21 cellular contexts compared by ENCODE assay signal in the genomic region with DNA sequence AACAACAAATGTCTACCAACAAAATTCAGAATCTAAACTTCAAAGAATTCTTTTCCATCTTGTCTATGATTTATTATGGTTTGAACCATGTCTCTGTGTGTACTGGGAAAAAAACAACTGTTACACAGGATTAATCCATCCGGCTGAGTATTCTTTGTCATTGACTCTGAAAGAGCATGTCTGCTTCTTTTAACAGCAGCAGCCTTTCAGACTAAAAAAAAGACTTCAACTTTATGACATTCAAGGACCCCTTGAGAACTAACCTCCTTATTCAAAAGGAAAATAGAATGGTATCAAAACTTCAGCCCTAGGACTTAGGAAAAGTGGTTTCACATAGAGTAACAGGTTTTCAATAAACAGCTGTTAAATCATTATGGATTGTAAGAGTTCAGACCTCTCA.
A peak's percentile ranks its signal among the peaks of the same experiment; 100 is the strongest.
DNase-seq lines count a peak whose midpoint lies in the region; ATAC-seq and TF ChIP-seq lines count a peak whose summit lies in the region.
"Had no signal": no experiment of that assay in that cellular context is flagged by ENCODE, and none has a peak within 500 bp of the region (broad histone marks: within the 10 kb centered on the region; RNA-seq: fewer than 3 reads in every experiment).

No MANE protein-coding gene starts in this region.

- H4K20me1 ChIP-seq in GM23338 (replicated peaks; ENCODE audit: insufficient read depth), result no peaks in the 10 kb centered on the region

- H3K4ac ChIP-seq in neuronal stem cell (ENCODE audit: low read length), result no peak overlapping the region

- H3K4me1 Mint-ChIP-seq in GM23338, result peaks cover 31% of the 10 kb centered on the region
- peaks cover 11% of the 10 kb centered on the region for H3K4me1 Mint-ChIP-seq in memory B cell
- H3K4me1 Mint-ChIP-seq in type B pancreatic cell (ENCODE audit: unreplicated experiment), result peaks cover 23% of the 10 kb centered on the region

- peaks cover 3% of the 10 kb centered on the region for H3K79me1 ChIP-seq in neuronal stem cell (ENCODE audit: low read depth, low read length)

- ATAC-seq in GM23338, result no peak
- no peak for ATAC-seq in memory B cell (ENCODE audit: low read depth)
- no peak for ATAC-seq in left lobe of liver
- no peak for ATAC-seq in HG03196 (IDR thresholded peaks at IDR 0.05; ENCODE audit: unreplicated experiment)
- ATAC-seq: HepG2, SK-N-SH treated with all-trans-retinoic acid at 6 μM for 48 hours had no signal

- H3K4me1 ChIP-seq in GM23338 (ENCODE audit: insufficient read depth) (peaks cover 22% of the 10 kb centered on the region), neuronal stem cell (ENCODE audit: control insufficient read depth in 2 of 2, insufficient read depth in 1 of 2, low read depth in 1 of 2, low read length in 2 of 2) (peaks cover 8 to 18% of the 10 kb centered on the region in 2 donors)

- H3K4me2 ChIP-seq in GM23338 (no peak overlapping the region), neuronal stem cell (ENCODE audit: insufficient read depth, low read length, poor library complexity, severe bottlenecking) (no peak overlapping the region)

- H3K9me3 ChIP-seq in SK-N-MC (ENCODE audit: low read depth, low read length) (no peaks in the 10 kb centered on the region), neuronal stem cell (replicated peaks in 1 of 2; ENCODE audit: control insufficient read depth in 2 of 2, insufficient read depth in 1 of 2, low read depth in 1 of 2, low read length in 2 of 2) (no peaks in the 10 kb centered on the region)

- H3K23ac ChIP-seq in neuronal stem cell (ENCODE audit: low read depth, low read length, poor library complexity), result no peak overlapping the region

- H3K4me3 ChIP-seq in GM23338, result no peak overlapping the region
- H3K4me3 ChIP-seq in SK-N-MC, result 0 out of 2 replicates have a peak overlapping the region, but pooled peaks have one; percentile 2
- H3K4me3 ChIP-seq in neuronal stem cell (ENCODE audit: low read length in 2 of 2), result no peak overlapping the region

- no peaks in the 10 kb centered on the region for H3F3A ChIP-seq in GM23338 (replicated peaks; ENCODE audit: low read depth)

- H3K27me3 Mint-ChIP-seq in GM23338 (ENCODE audit: insufficient read depth, low read depth, poor library complexity) (peaks cover 8% of the 10 kb centered on the region), memory B cell (no peaks in the 10 kb centered on the region), type B pancreatic cell (no peaks in the 10 kb centered on the region)

- H2BK15ac ChIP-seq in neuronal stem cell (ENCODE audit: low read length), result no peak overlapping the region

- H3K27ac Mint-ChIP-seq in GM23338, result no peak overlapping the region
- H3K27ac Mint-ChIP-seq in memory B cell, result peak overlapping the region; percentile 45
- no peak overlapping the region for H3K27ac Mint-ChIP-seq in type B pancreatic cell

- H4K8ac ChIP-seq in neuronal stem cell (ENCODE audit: low read depth, low read length), result no peak overlapping the region

- H4K91ac ChIP-seq in neuronal stem cell (ENCODE audit: low read depth, low read length, poor library complexity), result no peak overlapping the region

- no peak overlapping the region for H2AK5ac ChIP-seq in neuronal stem cell (ENCODE audit: low read depth, low read length)

- H2BK12ac ChIP-seq in neuronal stem cell (ENCODE audit: low read length), result no peak overlapping the region

- H3K36me3 ChIP-seq in GM23338 (ENCODE audit: insufficient read depth) (no peaks in the 10 kb centered on the region), SK-N-MC (ENCODE audit: insufficient read depth, low read length) (peaks cover 6% of the 10 kb centered on the region; the same call in 1 of the 2 replicates), neuronal stem cell (replicated peaks in 1 of 2; ENCODE audit: control insufficient read depth in 2 of 2, insufficient read depth in 2 of 2, low read length in 2 of 2) (peaks cover 1 to 16% of the 10 kb centered on the region in 2 donors)

- peak overlapping the region; percentile 21 for H3K9ac ChIP-seq in SK-N-MC (ENCODE audit: insufficient read length)
- H3K9ac ChIP-seq in neuronal stem cell (ENCODE audit: low read depth, low read length, poor library complexity), result no peak overlapping the region

- H3K4me3 Mint-ChIP-seq in GM23338 (no peak overlapping the region), memory B cell (no peak overlapping the region), type B pancreatic cell (no peak overlapping the region)

- no peak overlapping the region for H2BK5ac ChIP-seq in neuronal stem cell (ENCODE audit: low read length)

- H3K9me3 Mint-ChIP-seq in GM23338, result peaks cover 16% of the 10 kb centered on the region
- H3K9me3 Mint-ChIP-seq in memory B cell, result peaks cover 3% of the 10 kb centered on the region
- H3K9me3 Mint-ChIP-seq in type B pancreatic cell, result no peaks in the 10 kb centered on the region

- H3K36me3 Mint-ChIP-seq in GM23338 (ENCODE audit: low read depth), result peaks cover 33% of the 10 kb centered on the region
- H3K36me3 Mint-ChIP-seq in memory B cell, result peaks cover 28% of the 10 kb centered on the region
- peaks cover 23% of the 10 kb centered on the region for H3K36me3 Mint-ChIP-seq in type B pancreatic cell

- peaks cover 9% of the 10 kb centered on the region; the same call in 1 of the 2 replicates for H3K9me2 ChIP-seq in GM23338 (ENCODE audit: insufficient read depth)

- H3K18ac ChIP-seq in neuronal stem cell (ENCODE audit: low read length), result no peak overlapping the region

- no CpG with 5 or more reads among the region's 1 CpG for WGBS in neuronal stem cell (ENCODE audit: extremely low coverage in 2 of 2, insufficient read length in 2 of 2, insufficient replicate concordance in 1 of 2), 2 donors

- DNase-seq in GM23338 (ENCODE audit: low spot score), result no peak
- DNase-seq in SK-N-MC (ENCODE audit: low read depth, low spot score), result no peak
- no peak for DNase-seq in memory B cell (ENCODE audit: low spot score in 2 of 2)
- DNase-seq in neuronal stem cell (ENCODE audit: low spot score), result no peak
- no peak for DNase-seq in left lobe of liver (ENCODE audit: low spot score)
- DNase-seq in HK-2 (ENCODE audit: unreplicated experiment), result no peak
- no peak for DNase-seq in type B pancreatic cell (ENCODE audit: extremely low spot score, unreplicated experiment)
- DNase-seq: 8988T, Calu3, DND-41, GOT3, HCEC 1CT, Karpas-422, NCI-H1092 treated with DMSO at 0.1 percent for 48 hours, NCI-H1436, NCI-H187, NCI-H446, NCI-H774 had no signal

- H2BK120ac ChIP-seq in neuronal stem cell (ENCODE audit: low read depth, low read length), result no peak overlapping the region

- peaks cover 35% of the 10 kb centered on the region for H3K79me2 ChIP-seq in GM23338 (replicated peaks; ENCODE audit: insufficient read depth)

- no peak overlapping the region for H3K14ac ChIP-seq in neuronal stem cell (ENCODE audit: low read length)

- H2AFZ ChIP-seq in GM23338 (no peak overlapping the region), neuronal stem cell (ENCODE audit: low read length) (peak overlapping the region; percentile 20)

- H3K27me3 ChIP-seq in GM23338 (ENCODE audit: insufficient read depth) (no peaks in the 10 kb centered on the region), neuronal stem cell (ENCODE audit: control insufficient read depth in 3 of 3, insufficient read depth in 3 of 3, low read depth in 1 of 3, low read length in 3 of 3) (no peaks in the 10 kb centered on the region)

- no peak for TF ChIP-seq CTCF in GM23338 (conservative IDR thresholded peaks at IDR 0.05; ENCODE audit: low read depth in 2 of 2)
- TF ChIP-seq CTCF in type B pancreatic cell (conservative IDR thresholded peaks at IDR 0.05), result no peak

- H3K27ac ChIP-seq in GM23338 (ENCODE audit: low read depth) (peak overlapping the region; percentile 35; the same call in 1 of the 2 replicates), SK-N-MC (peak overlapping the region; percentile 63; the same call in 1 of the 2 replicates), neuronal stem cell (replicated peaks; ENCODE audit: low read length) (no peak overlapping the region)

TF ChIP-seq in GM23338, 12 proteins besides CTCF, POLR2A, EP300 and RAD21 (continues in another document):
- TF ChIP-seq ZNF331 (CRISPR knock-in tag; IDR thresholded peaks at IDR 0.05; ENCODE audit: low read depth) (no peak), NANOG (IDR thresholded peaks at IDR 0.05; ENCODE audit: borderline replicate concordance) (no peak), ZNF114 (CRISPR knock-in tag; IDR thresholded peaks at IDR 0.05) (no peak), POLR2AphosphoS5 (IDR thresholded peaks at IDR 0.05; ENCODE audit: low read depth) (no peak), REST (IDR thresholded peaks at IDR 0.05; ENCODE audit: unreplicated experiment) (no peak)
- TF ChIP-seq, protein P1, sequence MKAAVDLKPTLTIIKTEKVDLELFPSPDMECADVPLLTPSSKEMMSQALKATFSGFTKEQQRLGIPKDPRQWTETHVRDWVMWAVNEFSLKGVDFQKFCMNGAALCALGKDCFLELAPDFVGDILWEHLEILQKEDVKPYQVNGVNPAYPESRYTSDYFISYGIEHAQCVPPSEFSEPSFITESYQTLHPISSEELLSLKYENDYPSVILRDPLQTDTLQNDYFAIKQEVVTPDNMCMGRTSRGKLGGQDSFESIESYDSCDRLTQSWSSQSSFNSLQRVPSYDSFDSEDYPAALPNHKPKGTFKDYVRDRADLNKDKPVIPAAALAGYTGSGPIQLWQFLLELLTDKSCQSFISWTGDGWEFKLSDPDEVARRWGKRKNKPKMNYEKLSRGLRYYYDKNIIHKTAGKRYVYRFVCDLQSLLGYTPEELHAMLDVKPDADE (IDR thresholded peaks at IDR 0.05), result no peak
